In the genomic region with DNA sequence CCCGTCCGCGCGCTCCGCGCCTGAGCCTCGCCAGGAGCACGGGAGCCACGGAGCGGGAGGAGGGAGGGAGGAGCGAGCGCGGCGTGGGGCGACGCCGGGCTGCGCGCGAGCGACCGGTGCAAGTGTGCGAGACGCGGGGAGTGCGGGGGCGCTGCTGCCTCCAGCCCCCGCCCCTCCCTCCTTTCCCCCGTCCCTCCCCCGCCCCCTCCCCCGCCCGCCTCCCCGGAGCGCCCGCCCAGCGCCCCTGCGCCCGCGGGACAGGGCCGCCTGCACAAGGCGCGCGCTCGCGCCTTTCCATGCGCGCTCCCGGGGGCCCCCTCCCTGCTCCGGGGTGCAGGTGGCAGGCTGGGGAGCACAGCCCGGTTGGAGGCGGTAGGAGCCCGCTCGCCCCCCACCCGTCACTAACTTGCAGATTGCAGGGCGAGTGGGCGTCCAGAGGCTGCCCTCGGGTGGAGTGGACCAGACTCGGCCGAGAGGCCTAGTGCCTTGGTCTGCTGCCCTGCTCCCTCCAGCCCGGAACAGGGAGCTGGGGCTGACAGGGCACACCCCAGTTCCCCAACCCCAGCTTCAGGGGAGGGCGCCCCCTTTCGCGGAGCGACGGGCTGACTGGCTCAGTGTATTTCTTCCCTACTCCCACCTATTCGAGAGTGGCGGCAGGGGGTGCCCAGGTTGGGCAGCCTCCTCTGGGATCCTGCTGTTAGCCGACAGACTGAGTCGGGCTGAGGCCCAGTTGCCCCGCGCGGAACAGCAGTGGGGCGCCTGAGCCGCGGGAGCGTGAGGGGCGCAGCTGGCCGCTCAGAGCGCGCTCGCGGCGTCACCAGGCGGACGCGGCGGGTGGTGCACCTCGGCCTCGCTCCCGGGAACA, we compare ENCODE assay signal across 7 cellular contexts. TPM values are rescaled to one million over a fixed set of nuclear protein-coding genes. Genes with fewer than 3 reads are reported as not detected.
A peak's percentile ranks its signal among the peaks of the same experiment; 100 is the strongest.
DNase-seq lines count a peak whose midpoint lies in the region; TF ChIP-seq lines count a peak whose summit lies in the region.

A gene (minus strand): TSS at position 126 of the 865 bp plus-strand sequence. CDS start 255 bp downstream, outside the sequence.

- no peak within 1 kb of the TSS for H3K4me2 ChIP-seq in GM23248 (ENCODE audit: unreplicated experiment)

- H3K9me3 ChIP-seq in GM23248 (ENCODE audit: low read depth): no peaks in the 10 kb centered on the region

- WGBS in GM23248 (ENCODE audit: low coverage in 1 of 2, low lambda C conversion rate in 2 of 2, missing lambda C conversion rate in 2 of 2), 2 experiments: 3 to 4% methylated on average over 64 to 76 of the region's 90 CpGs

- H3K79me2 ChIP-seq in GM23248 (ENCODE audit: insufficient read depth): no peaks in the 10 kb centered on the region

- H3K4me3 Mint-ChIP-seq in chondrocyte (ENCODE audit: unreplicated experiment): peak within 1 kb of the TSS; percentile 14

- 0 out of 2 replicates have a peak within 1 kb of the TSS, but pooled peaks have one; percentile 23 for H3K4me3 ChIP-seq in GM23248

- peaks cover 83% of the 10 kb centered on the region for H3K27me3 ChIP-seq in GM23248 (replicated peaks; ENCODE audit: insufficient read depth)

- no peaks in the 10 kb centered on the region for H4K20me1 ChIP-seq in GM23248 (ENCODE audit: insufficient read depth)

- DNase-seq in GM23248: peak; percentile 46
- DNase-seq in chondrocyte (ENCODE audit: low spot score): peak; percentile 77
- DNase-seq in lung microvascular endothelial cell (ENCODE audit: low read depth in 2 of 2): peak; percentile 17 to 54
- peak; percentile 53 for DNase-seq in stimulated activated naive CD4-positive, alpha-beta T cell treated with Interleukin-2 at 50 U/mL for 16 hours (lab: John Stamatoyannopoulos, UW)
- DNase-seq in NCI-H187 (lab: John Stamatoyannopoulos, UW): no peak
- no peak for DNase-seq in GDM1 (lab: John Stamatoyannopoulos, UW)

- in situ Hi-C loops in GM23248 (cut with MboI): loop anchor here (25.0 kb wide), 1 partner anchor 393 kb away; a partner anchor contains a TSS

- peaks cover 5% of the 10 kb centered on the region for H3K36me3 Mint-ChIP-seq in chondrocyte (ENCODE audit: low read depth)

- peak; percentile 94 for TF ChIP-seq CTCF in VCaP (conservative IDR thresholded peaks at IDR 0.05)
- TF ChIP-seq CTCF in chondrocyte (IDR thresholded peaks at IDR 0.05): peak; percentile 84

- no peak within 1 kb of the TSS for H3K27ac Mint-ChIP-seq in chondrocyte (ENCODE audit: unreplicated experiment)

- no peaks in the 10 kb centered on the region for H3K9me2 ChIP-seq in GM23248 (ENCODE audit: insufficient read depth)

- H3K27me3 Mint-ChIP-seq in chondrocyte (ENCODE audit: low read depth): peaks cover 74% of the 10 kb centered on the region

- no peak within 1 kb of the TSS for H3K9ac ChIP-seq in GM23248

- no peaks in the 10 kb centered on the region for H3K4me1 ChIP-seq in GM23248 (ENCODE audit: insufficient read depth)

- H3K27ac ChIP-seq in GM23248: no peak within 1 kb of the TSS
- H3K27ac ChIP-seq in VCaP: no peak within 1 kb of the TSS

- no peaks in the 10 kb centered on the region for H3K36me3 ChIP-seq in GM23248 (ENCODE audit: low read depth)

- H3K9me3 Mint-ChIP-seq in chondrocyte (ENCODE audit: low read depth): no peaks in the 10 kb centered on the region

- peaks cover 9% of the 10 kb centered on the region for H3K4me1 Mint-ChIP-seq in chondrocyte (ENCODE audit: low read depth)

- H2AFZ ChIP-seq in GM23248: no peak within 1 kb of the TSS

- no peaks in the 10 kb centered on the region for H3F3A ChIP-seq in GM23248 (ENCODE audit: insufficient read depth)

RNA-seq across cellular contexts. Expression of the gene that starts here (rescaled TPM):
- total RNA-seq in GM23248 (2014; rRNA removed; shearing (Covaris generic)): not detected in 2 replicates
- not detected in 2 replicates for polyA plus RNA-seq in GM23248 (2016; fragmentation: Nextera tagmentation; extraction: Ambion mirVana)
- total RNA-seq in chondrocyte (not detected in 3 replicates), lung microvascular endothelial cell (not detected in 2 replicates)

Comparison
In these comparisons a context has a peak if more than half of its experiments do, and no peak if none do; other contexts are left out.
1. Peak in DNase-seq and H3K4me3 ChIP-seq in GM23248; RNA of the gene not detected or under 1 TPM.
2. Peak in DNase-seq in chondrocyte; RNA of the gene not detected or under 1 TPM.
3. Peak in DNase-seq in lung microvascular endothelial cell; RNA of the gene not detected or under 1 TPM.